ENCODE assay signal across 24 cellular contexts in the genomic region with DNA sequence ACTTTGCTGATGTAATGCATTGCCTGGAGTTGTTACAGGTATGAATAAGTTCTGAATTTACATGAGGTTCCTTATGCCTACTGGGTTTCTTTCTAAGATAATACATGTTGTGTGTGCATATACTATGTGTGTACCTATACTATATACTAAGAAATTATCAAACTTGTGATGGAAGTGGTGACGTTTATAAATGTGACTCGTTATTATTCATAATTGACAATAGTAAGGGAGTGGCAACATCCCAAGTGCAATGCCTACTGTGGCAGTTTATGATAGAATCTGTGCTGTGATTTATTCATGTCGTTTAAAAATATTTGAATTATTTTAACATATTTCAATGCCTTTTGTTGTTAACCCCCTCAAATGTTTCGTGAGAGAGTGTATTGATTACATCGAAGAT.
"Had no signal": no experiment of that assay in that cellular context is flagged by ENCODE, and none has a peak within 500 bp of the region (broad histone marks: within the 10 kb centered on the region; RNA-seq: fewer than 3 reads in every experiment).

No MANE protein-coding gene starts in this region.

- DNase-seq: Kasumi-1, MM.1S, NCI-H1048, NCI-H1105, NCI-H1417, NCI-H146, NCI-H1694 treated with DMSO at 0.1 percent for 48 hours, NCI-H1930, NCI-H2081, NCI-H2107, NCI-H2227 treated with DMSO at 0.1 percent for 48 hours, NCI-H524, NCI-H526 treated with DMSO at 0.1 percent for 48 hours, NCI-H774, SHP77 treated with DMSO at 0.1 percent for 48 hours, SJCRH30 had no signal

- H3K9ac ChIP-seq: KMS-11 had no signal

- H3K27ac ChIP-seq: HL-60, KMS-11, RWPE1, SJCRH30 had no signal

- FAIRE-seq: HTR-8/SVneo, K562 had no signal

- H3K4me3 ChIP-seq: K562, SJCRH30 had no signal

- H3K27me3 ChIP-seq: SJCRH30 had no signal

- H3K4me1 ChIP-seq: SJCRH30 had no signal

- ATAC-seq: K562, Panc1, Right ventricle myocardium inferior, SK-N-SH treated with all-trans-retinoic acid at 6 μM for 48 hours had no signal

- H3K36me3 ChIP-seq: SJCRH30 had no signal

- H3K4me2 ChIP-seq: KMS-11 had no signal

- H3K9me3 ChIP-seq: SJCRH30 had no signal
